8 cellular contexts compared by ENCODE assay signal in genomic region chr20:32762754-32763201, GRCh38. TPM values are rescaled to one million over a fixed set of nuclear protein-coding genes. Genes with fewer than 3 reads are reported as not detected.
DNase-seq lines count a peak whose midpoint lies in the region; ATAC-seq and TF ChIP-seq lines count a peak whose summit lies in the region.

No MANE protein-coding gene starts in this region.

- TF ChIP-seq CTCF in DND-41 (IDR thresholded peaks at IDR 0.05; ENCODE audit: borderline replicate concordance, extremely low read depth, low read length, poor library complexity, severe bottlenecking) (no peak), SK-N-SH (IDR thresholded peaks at IDR 0.05) (no peak), endothelial cell (IDR thresholded peaks at IDR 0.05; ENCODE audit: unreplicated experiment) (no peak), neural progenitor cell (IDR thresholded peaks at IDR 0.05) (no peak)

- CTCF ChIA-PET in SK-N-SH (lab: Yijun Ruan, JAX): interaction anchor here (1.0 to 4.9 kb wide), 6 partner anchors 10 to 27 kb away, joined by 3 to 39 read pairs (median 8); partner anchors contain the start of gene COMMD7

- no peaks in the 10 kb centered on the region for H3K9me3 ChIP-seq in DND-41 (ENCODE audit: insufficient read depth, low read length, severe bottlenecking)
- H3K9me3 ChIP-seq in HAP-1: no peaks in the 10 kb centered on the region
- H3K9me3 ChIP-seq in SK-N-SH: no peaks in the 10 kb centered on the region
- no peaks in the 10 kb centered on the region for H3K9me3 ChIP-seq in neural progenitor cell (ENCODE audit: low read depth)

- H3K4me2 ChIP-seq in DND-41 (ENCODE audit: insufficient read depth, low read length): peak overlapping the region; percentile 90
- peak overlapping the region; percentile 93 for H3K4me2 ChIP-seq in SK-N-SH
- peak overlapping the region; percentile 89 for H3K4me2 ChIP-seq in neural progenitor cell

- H2AFZ ChIP-seq in DND-41 (ENCODE audit: low read depth, low read length) (peak overlapping the region; percentile 80), SK-N-SH (ENCODE audit: low read depth) (peak overlapping the region; percentile 88), neural progenitor cell (replicated peaks) (no peak overlapping the region)

- H3K4me1 ChIP-seq in DND-41 (ENCODE audit: insufficient read depth, low read length) (peaks cover 40% of the 10 kb centered on the region), HAP-1 (peaks cover 10% of the 10 kb centered on the region), SK-N-SH (ENCODE audit: control insufficient read depth in 1 of 2, insufficient read depth in 2 of 2, low read depth in 1 of 2, low read length in 1 of 2) (peaks cover 0 to 12% of the 10 kb centered on the region in 2 experiments; a peak in 2 of 4 replicates), neural progenitor cell (peaks cover 26% of the 10 kb centered on the region)

- H3K27ac Mint-ChIP-seq in endothelial cell (ENCODE audit: unreplicated experiment) (no peak overlapping the region), neural progenitor cell (peak overlapping the region; percentile 63)

- no peak for TF ChIP-seq EP300 in SK-N-SH (IDR thresholded peaks at IDR 0.05; ENCODE audit: borderline replicate concordance in 1 of 2, low read depth in 1 of 2, low read length in 1 of 2)

- H3K36me3 Mint-ChIP-seq in endothelial cell (ENCODE audit: low read depth, unreplicated experiment) (peaks cover 6% of the 10 kb centered on the region), neural progenitor cell (peaks cover 2% of the 10 kb centered on the region)

- H3K9ac ChIP-seq in DND-41 (ENCODE audit: low read depth, low read length) (peak overlapping the region; percentile 75), SK-N-SH (peak overlapping the region; percentile 85), neural progenitor cell (peak overlapping the region; percentile 69)

- peaks cover 3% of the 10 kb centered on the region; the same call in 1 of the 2 replicates for H3K79me2 ChIP-seq in DND-41 (ENCODE audit: insufficient read depth, low read length)
- peaks cover 12% of the 10 kb centered on the region; the same call in 1 of the 2 replicates for H3K79me2 ChIP-seq in SK-N-SH (ENCODE audit: insufficient read depth)
- peaks cover 53% of the 10 kb centered on the region for H3K79me2 ChIP-seq in neural progenitor cell (ENCODE audit: low read depth)

- 2% methylated on average over 25 of the region's 30 CpGs for WGBS in SK-N-SH (ENCODE audit: low lambda C conversion rate)

- TF ChIP-seq RAD21 in SK-N-SH (IDR thresholded peaks at IDR 0.05; ENCODE audit: low read length): no peak

- H3F3A ChIP-seq in SK-N-SH (replicated peaks; ENCODE audit: insufficient read depth) (peaks cover 7% of the 10 kb centered on the region), neural progenitor cell (ENCODE audit: low read depth) (peaks cover 38% of the 10 kb centered on the region)

- no peaks in the 10 kb centered on the region for H3K9me2 ChIP-seq in SK-N-SH

- H4K20me1 ChIP-seq in DND-41 (ENCODE audit: insufficient read depth, low read length) (peaks cover 3% of the 10 kb centered on the region; the same call in 1 of the 2 replicates), SK-N-SH (ENCODE audit: insufficient read depth) (no peaks in the 10 kb centered on the region), neural progenitor cell (ENCODE audit: low read depth) (peaks cover 38% of the 10 kb centered on the region)

- no peaks in the 10 kb centered on the region for H3K9me3 Mint-ChIP-seq in endothelial cell (ENCODE audit: unreplicated experiment)
- H3K9me3 Mint-ChIP-seq in neural progenitor cell: no peaks in the 10 kb centered on the region

- H3K36me3 ChIP-seq in DND-41 (ENCODE audit: insufficient read depth, low read length) (no peaks in the 10 kb centered on the region), HAP-1 (replicated peaks) (no peaks in the 10 kb centered on the region), SK-N-SH (replicated peaks in 1 of 2; ENCODE audit: control insufficient read depth in 1 of 2, insufficient read depth in 2 of 2, low read length in 1 of 2) (no peaks in the 10 kb centered on the region), neural progenitor cell (no peaks in the 10 kb centered on the region)

- peak overlapping the region; percentile 54; the same call in 1 of the 2 replicates for H3K27ac ChIP-seq in DND-41 (ENCODE audit: low read length)
- peak overlapping the region in 1 of 2 experiments; percentile 8; a peak in 1 of 4 replicates for H3K27ac ChIP-seq in SK-N-SH (ENCODE audit: low read depth in 2 of 2, low read length in 1 of 2)
- H3K27ac ChIP-seq in neural progenitor cell: peak overlapping the region; percentile 47

- ATAC-seq in DND-41 (ENCODE audit: insufficient read depth, low read depth): peak; percentile 27

- in situ Hi-C loops in HAP-1 (cut with MboI; ENCODE audit: low sequenced_read_pairs): no loop called here

- no peaks in the 10 kb centered on the region for H3K27me3 ChIP-seq in DND-41 (ENCODE audit: insufficient read depth, low read length, poor library complexity)
- no peaks in the 10 kb centered on the region for H3K27me3 ChIP-seq in HAP-1 (ENCODE audit: low read depth)
- no peaks in the 10 kb centered on the region for H3K27me3 ChIP-seq in SK-N-SH (ENCODE audit: insufficient read depth)
- no peaks in the 10 kb centered on the region for H3K27me3 ChIP-seq in neural progenitor cell

- H3K4me3 Mint-ChIP-seq in endothelial cell (ENCODE audit: unreplicated experiment): peak overlapping the region; percentile 97
- H3K4me3 Mint-ChIP-seq in neural progenitor cell: peak overlapping the region; percentile 97

- POLR2A ChIA-PET in SK-N-SH (lab: Yijun Ruan, JAX): interaction anchor here (1.0 to 1.9 kb wide), 3 partner anchors 16 to 57 kb away, joined by 5 to 11 read pairs (median 10); partner anchors contain the start of genes COMMD7 and MAPRE1

- H3K27me3 Mint-ChIP-seq in endothelial cell (ENCODE audit: unreplicated experiment): peaks cover 10% of the 10 kb centered on the region
- peaks cover 5% of the 10 kb centered on the region for H3K27me3 Mint-ChIP-seq in neural progenitor cell (ENCODE audit: insufficient read depth, low read depth)

- H3K4me1 Mint-ChIP-seq in endothelial cell (ENCODE audit: unreplicated experiment): peaks cover 26% of the 10 kb centered on the region
- peaks cover 27% of the 10 kb centered on the region for H3K4me1 Mint-ChIP-seq in neural progenitor cell

- H3K4me3 ChIP-seq in DND-41 (ENCODE audit: low read depth in 1 of 2, low read length in 2 of 2) (peak overlapping the region; percentile 48 to 65; a peak in 3 of 4 replicates), HAP-1 (peak overlapping the region; percentile 76), SK-N-SH (ENCODE audit: low read depth in 2 of 2, low read length in 1 of 2) (peak overlapping the region; percentile 72 to 86), neural progenitor cell (peak overlapping the region; percentile 99)

- DNase-seq in DND-41: peak; percentile 39
- DNase-seq in HAP-1 (ENCODE audit: low spot score in 2 of 2): peak in 1 of 2 experiments; percentile 43
- peak; percentile 78 for DNase-seq in SK-N-SH
- DNase-seq in endothelial cell (ENCODE audit: low spot score): peak; percentile 30
- peak; percentile 62 for DNase-seq in neural progenitor cell (ENCODE audit: low spot score)
- DNase-seq in SW480 (ENCODE audit: low spot score): no peak
- DNase-seq in NCI-H774 (lab: John Stamatoyannopoulos, UW): no peak
- DNase-seq in COR-L47 (lab: John Stamatoyannopoulos, UW): no peak

TF ChIP-seq in SK-N-SH, 30 proteins besides CTCF, POLR2A, EP300 and RAD21:
- no peak for TF ChIP-seq CHD2 (IDR thresholded peaks at IDR 0.05; ENCODE audit: low read length, partially characterized antibody)
- TF ChIP-seq TAF1 (IDR thresholded peaks at IDR 0.05; ENCODE audit: borderline replicate concordance, low read depth, low read length): no peak
- TF ChIP-seq RCOR1 (IDR thresholded peaks at IDR 0.05; ENCODE audit: low read length): no peak
- no peak for TF ChIP-seq JUND (IDR thresholded peaks at IDR 0.05)
- TF ChIP-seq FOXJ3 (CRISPR knock-in tag; IDR thresholded peaks at IDR 0.05): no peak
- no peak for TF ChIP-seq TEAD4 (IDR thresholded peaks at IDR 0.05; ENCODE audit: borderline replicate concordance, insufficient read depth)
- no peak for TF ChIP-seq FOXM1 (IDR thresholded peaks at IDR 0.05; ENCODE audit: low read depth)
- no peak for TF ChIP-seq SMC3 (IDR thresholded peaks at IDR 0.05; ENCODE audit: low read depth, low read length)
- TF ChIP-seq GATA2 (CRISPR knock-in tag; IDR thresholded peaks at IDR 0.05): no peak
- no peak for TF ChIP-seq NRF1 (IDR thresholded peaks at IDR 0.05; ENCODE audit: low read depth, low read length)

RNA-seq across cellular contexts. Expression of gene DNMT3B, which starts 0.6 kb away (rescaled TPM):
- polyA plus RNA-seq in SK-N-SH (2012; rRNA removed): 2.2 and 2.4 TPM in 2 replicates
- polyA plus RNA-seq in SK-N-SH (2012; cell fraction: cytosol; rRNA removed): 1.2 and 1.8 TPM in 2 replicates
- polyA plus RNA-seq in SK-N-SH (2012; cell fraction: nucleus; rRNA removed): 7.0 and 8.3 TPM in 2 replicates
- 77.9 TPM for total RNA-seq in endothelial cell (ENCODE audit: unreplicated experiment)
- total RNA-seq in neural progenitor cell (ENCODE audit: low replicate concordance): 114 and 148 TPM in 2 replicates

RNA-seq across cellular contexts. Expression of gene COMMD7, which starts 19.5 kb away (rescaled TPM):
- polyA plus RNA-seq in SK-N-SH (2012; rRNA removed): 38.0 and 46.0 TPM in 2 replicates
- polyA plus RNA-seq in SK-N-SH (2012; cell fraction: cytosol; rRNA removed): 39.3 and 44.2 TPM in 2 replicates
- polyA plus RNA-seq in SK-N-SH (2012; cell fraction: nucleus; rRNA removed): 26.1 and 28.1 TPM in 2 replicates
- total RNA-seq in endothelial cell (ENCODE audit: unreplicated experiment) (73.7 TPM), neural progenitor cell (ENCODE audit: low replicate concordance) (39.4 and 44.4 TPM in 2 replicates)

RNA-seq across cellular contexts. Expression of gene MAPRE1, which starts 57.0 kb away (rescaled TPM):
- 47.2 and 54.2 TPM in 2 replicates for polyA plus RNA-seq in SK-N-SH (2012; rRNA removed)
- 70.5 and 78.7 TPM in 2 replicates for polyA plus RNA-seq in SK-N-SH (2012; cell fraction: cytosol; rRNA removed)
- polyA plus RNA-seq in SK-N-SH (2012; cell fraction: nucleus; rRNA removed): 15.0 and 25.1 TPM in 2 replicates
- 131 TPM for total RNA-seq in endothelial cell (ENCODE audit: unreplicated experiment)
- total RNA-seq in neural progenitor cell (ENCODE audit: low replicate concordance): 210 and 263 TPM in 2 replicates

Comparison
In these comparisons a context has a peak if more than half of its experiments do, and no peak if none do; other contexts are left out.
1. DNase-seq: peak in DND-41 (single experiment), SK-N-SH (single experiment), endothelial cell (single experiment) and neural progenitor cell (single experiment); none in SW480 (single experiment), NCI-H774 (single experiment) and COR-L47 (single experiment).
2. Peak in every context shown above with its lines, with median percentiles within 50 percentile points of each other: H3K4me2 ChIP-seq, H3K4me3 ChIP-seq and H3K9ac ChIP-seq.